In the genomic region with DNA sequence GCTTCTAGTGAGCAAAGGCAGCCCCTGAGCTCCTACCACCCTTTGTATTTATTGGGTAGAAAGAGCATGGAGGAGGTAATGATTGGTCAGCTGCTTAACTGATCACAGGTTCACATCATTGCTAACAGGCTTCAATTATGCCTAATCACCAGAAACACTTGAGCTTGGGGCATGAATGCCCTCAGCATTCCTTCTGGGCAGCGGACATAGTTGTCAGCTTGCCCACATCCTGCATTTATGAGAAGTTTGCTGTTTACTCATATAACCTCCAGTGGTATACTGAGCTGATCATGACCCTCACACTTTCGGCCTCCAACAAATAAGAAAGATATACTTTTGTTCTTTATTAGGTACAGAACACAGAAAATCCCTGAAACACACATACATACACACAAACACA, we compare ENCODE assay signal across 1 cellular context.
TF ChIP-seq lines count a peak whose summit lies in the region.

No MANE protein-coding gene starts in this region.

TF ChIP-seq in HCT116, 20 proteins besides CTCF, POLR2A, EP300 and RAD21 (continued from another document):
- TF ChIP-seq ZBTB33 (IDR thresholded peaks at IDR 0.05; ENCODE audit: extremely low read depth, insufficient replicate concordance, low read length) (no peak), CEBPB (IDR thresholded peaks at IDR 0.05; ENCODE audit: low read depth) (no peak; the same call in 1 of the 2 replicates), POLR2AphosphoS5 (IDR thresholded peaks at IDR 0.05; ENCODE audit: low read depth, low read length) (peak; percentile 62), SIN3A (IDR thresholded peaks at IDR 0.05; ENCODE audit: low read depth) (0 out of 2 replicates have a peak, but pooled peaks have one; percentile 38), CBX3 (IDR thresholded peaks at IDR 0.05; ENCODE audit: low read depth) (peak; percentile 93), EZH2 (IDR thresholded peaks at IDR 0.05) (no peak)
- TF ChIP-seq, protein P1, sequence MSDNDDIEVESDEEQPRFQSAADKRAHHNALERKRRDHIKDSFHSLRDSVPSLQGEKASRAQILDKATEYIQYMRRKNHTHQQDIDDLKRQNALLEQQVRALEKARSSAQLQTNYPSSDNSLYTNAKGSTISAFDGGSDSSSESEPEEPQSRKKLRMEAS (IDR thresholded peaks at IDR 0.05): peak; percentile 55
